1 cellular context compared by ENCODE assay signal in genomic region chr21:17501107-17502006, GRCh38.
TF ChIP-seq lines count a peak whose summit lies in the region.

No MANE protein-coding gene starts in this region.

TF ChIP-seq in HepG2, 621 proteins besides CTCF, POLR2A, EP300 and RAD21 (continued from another document):
- TF ChIP-seq ARID4A (CRISPR knock-in tag; IDR thresholded peaks at IDR 0.05; ENCODE audit: borderline replicate concordance) (no peak; the same call in 1 of the 2 replicates), SMAD9 (CRISPR knock-in tag; IDR thresholded peaks at IDR 0.05) (no peak), ZNF782 (CRISPR knock-in tag; IDR thresholded peaks at IDR 0.05; ENCODE audit: borderline replicate concordance) (no peak), ZNF770 (CRISPR knock-in tag; IDR thresholded peaks at IDR 0.05) (no peak), ZNF841 (CRISPR knock-in tag; IDR thresholded peaks at IDR 0.05; ENCODE audit: borderline replicate concordance) (no peak), GMEB1 (CRISPR knock-in tag; IDR thresholded peaks at IDR 0.05; ENCODE audit: borderline replicate concordance) (no peak), ZNF607 (CRISPR knock-in tag; IDR thresholded peaks at IDR 0.05; ENCODE audit: borderline replicate concordance) (no peak), ATM (IDR thresholded peaks at IDR 0.05; ENCODE audit: borderline replicate concordance) (no peak), ZNF143 (CRISPR knock-in tag; IDR thresholded peaks at IDR 0.05) (no peak), IKZF5 (CRISPR knock-in tag; IDR thresholded peaks at IDR 0.05) (0 out of 2 replicates have a peak, but pooled peaks have one; percentile 57), STAT5B (CRISPR knock-in tag; IDR thresholded peaks at IDR 0.05) (no peak), ATF5 (CRISPR knock-in tag; IDR thresholded peaks at IDR 0.05; ENCODE audit: low read depth) (no peak), ZNF777 (CRISPR knock-in tag; IDR thresholded peaks at IDR 0.05) (no peak), ZNF773 (CRISPR knock-in tag; IDR thresholded peaks at IDR 0.05; ENCODE audit: borderline replicate concordance) (no peak), ZFP91 (CRISPR knock-in tag; IDR thresholded peaks at IDR 0.05; ENCODE audit: borderline replicate concordance) (no peak), RFX3 (CRISPR knock-in tag; IDR thresholded peaks at IDR 0.05) (no peak), ZNF567 (CRISPR knock-in tag; IDR thresholded peaks at IDR 0.05; ENCODE audit: borderline replicate concordance) (no peak), ATF7-NPFF (CRISPR knock-in tag; IDR thresholded peaks at IDR 0.05; ENCODE audit: low read depth) (no peak), ZNF253 (CRISPR knock-in tag; IDR thresholded peaks at IDR 0.05; ENCODE audit: borderline replicate concordance) (no peak), CBX1 (IDR thresholded peaks at IDR 0.05; ENCODE audit: low read depth) (no peak), ZNF275 (CRISPR knock-in tag; IDR thresholded peaks at IDR 0.05; ENCODE audit: borderline replicate concordance) (no peak), KDM4B (CRISPR knock-in tag; IDR thresholded peaks at IDR 0.05) (no peak; the same call in 1 of the 2 replicates), GZF1 (CRISPR knock-in tag; IDR thresholded peaks at IDR 0.05) (no peak), MEF2D (CRISPR knock-in tag; IDR thresholded peaks at IDR 0.05) (peak; percentile 78; the same call in 1 of the 2 replicates), ZMAT3 (CRISPR knock-in tag; conservative IDR thresholded peaks at IDR 0.05) (0 out of 2 replicates have a peak, but pooled peaks have one; percentile 55), ZNF720 (CRISPR knock-in tag; IDR thresholded peaks at IDR 0.05) (no peak), SALL1 (CRISPR knock-in tag; IDR thresholded peaks at IDR 0.05) (peak; percentile 88; the same call in 1 of the 2 replicates), PLRG1 (conservative IDR thresholded peaks at IDR 0.05) (no peak), GATAD1 (CRISPR knock-in tag; IDR thresholded peaks at IDR 0.05) (peak; percentile 72; the same call in 1 of the 2 replicates), ZBTB7A (CRISPR knock-in tag; IDR thresholded peaks at IDR 0.05) (no peak), NR2F6 (IDR thresholded peaks at IDR 0.05) (peak; percentile 84), NR2F6 (CRISPR knock-in tag; IDR thresholded peaks at IDR 0.05) (peak; percentile 78), TP53 (CRISPR knock-in tag; conservative IDR thresholded peaks at IDR 0.05) (no peak)
